1 cellular context compared by ENCODE assay signal in the genomic region with DNA sequence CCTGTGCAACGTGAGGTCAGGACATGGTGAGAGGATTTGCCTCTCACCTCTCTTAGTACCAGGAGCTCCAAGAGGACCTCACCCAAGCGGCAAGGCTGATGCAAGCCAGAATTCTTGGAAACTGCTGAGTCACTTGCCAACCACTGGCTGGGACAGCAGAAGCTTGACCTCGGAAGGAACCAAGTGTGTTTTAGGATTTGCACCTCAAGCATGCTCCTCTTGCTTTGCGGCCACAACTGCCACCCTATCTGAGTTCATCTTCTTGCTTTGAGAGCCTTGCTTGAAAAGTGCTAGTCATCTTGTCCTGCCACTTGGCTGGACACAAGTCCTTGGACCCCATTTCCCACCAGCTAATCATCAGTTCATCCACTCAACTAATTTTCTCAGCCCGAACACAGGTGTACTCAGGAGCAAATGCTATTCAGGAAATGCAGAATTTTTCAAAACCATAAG.
TF ChIP-seq lines count a peak whose summit lies in the region.

No MANE protein-coding gene starts in this region.

TF ChIP-seq in K562, 482 proteins besides CTCF, POLR2A, EP300 and RAD21 (continued from another document):
- peak; percentile 63; the same call in 1 of the 2 replicates for TF ChIP-seq JUN (IDR thresholded peaks at IDR 0.05; ENCODE audit: borderline replicate concordance, low read depth, low read length)
- no peak for TF ChIP-seq JUN (CRISPR knock-in tag; IDR thresholded peaks at IDR 0.05; ENCODE audit: borderline replicate concordance)
- TF ChIP-seq NCOR1 (IDR thresholded peaks at IDR 0.05): 0 out of 2 replicates have a peak, but pooled peaks have one; percentile 24
- TF ChIP-seq, protein P1, sequence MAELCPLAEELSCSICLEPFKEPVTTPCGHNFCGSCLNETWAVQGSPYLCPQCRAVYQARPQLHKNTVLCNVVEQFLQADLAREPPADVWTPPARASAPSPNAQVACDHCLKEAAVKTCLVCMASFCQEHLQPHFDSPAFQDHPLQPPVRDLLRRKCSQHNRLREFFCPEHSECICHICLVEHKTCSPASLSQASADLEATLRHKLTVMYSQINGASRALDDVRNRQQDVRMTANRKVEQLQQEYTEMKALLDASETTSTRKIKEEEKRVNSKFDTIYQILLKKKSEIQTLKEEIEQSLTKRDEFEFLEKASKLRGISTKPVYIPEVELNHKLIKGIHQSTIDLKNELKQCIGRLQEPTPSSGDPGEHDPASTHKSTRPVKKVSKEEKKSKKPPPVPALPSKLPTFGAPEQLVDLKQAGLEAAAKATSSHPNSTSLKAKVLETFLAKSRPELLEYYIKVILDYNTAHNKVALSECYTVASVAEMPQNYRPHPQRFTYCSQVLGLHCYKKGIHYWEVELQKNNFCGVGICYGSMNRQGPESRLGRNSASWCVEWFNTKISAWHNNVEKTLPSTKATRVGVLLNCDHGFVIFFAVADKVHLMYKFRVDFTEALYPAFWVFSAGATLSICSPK (IDR thresholded peaks at IDR 0.05; ENCODE audit: borderline replicate concordance): no peak
- no peak for TF ChIP-seq ZC3H11A (IDR thresholded peaks at IDR 0.05; ENCODE audit: low read depth, low read length)
- 0 out of 2 replicates have a peak, but pooled peaks have one; percentile 26 for TF ChIP-seq ZNF589 (CRISPR knock-in tag; IDR thresholded peaks at IDR 0.05; ENCODE audit: low read depth)
- TF ChIP-seq, protein P2, sequence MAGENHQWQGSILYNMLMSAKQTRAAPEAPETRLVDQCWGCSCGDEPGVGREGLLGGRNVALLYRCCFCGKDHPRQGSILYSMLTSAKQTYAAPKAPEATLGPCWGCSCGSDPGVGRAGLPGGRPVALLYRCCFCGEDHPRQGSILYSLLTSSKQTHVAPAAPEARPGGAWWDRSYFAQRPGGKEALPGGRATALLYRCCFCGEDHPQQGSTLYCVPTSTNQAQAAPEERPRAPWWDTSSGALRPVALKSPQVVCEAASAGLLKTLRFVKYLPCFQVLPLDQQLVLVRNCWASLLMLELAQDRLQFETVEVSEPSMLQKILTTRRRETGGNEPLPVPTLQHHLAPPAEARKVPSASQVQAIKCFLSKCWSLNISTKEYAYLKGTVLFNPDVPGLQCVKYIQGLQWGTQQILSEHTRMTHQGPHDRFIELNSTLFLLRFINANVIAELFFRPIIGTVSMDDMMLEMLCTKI (IDR thresholded peaks at IDR 0.05; ENCODE audit: partially characterized antibody): no peak
- TF ChIP-seq, protein P3, sequence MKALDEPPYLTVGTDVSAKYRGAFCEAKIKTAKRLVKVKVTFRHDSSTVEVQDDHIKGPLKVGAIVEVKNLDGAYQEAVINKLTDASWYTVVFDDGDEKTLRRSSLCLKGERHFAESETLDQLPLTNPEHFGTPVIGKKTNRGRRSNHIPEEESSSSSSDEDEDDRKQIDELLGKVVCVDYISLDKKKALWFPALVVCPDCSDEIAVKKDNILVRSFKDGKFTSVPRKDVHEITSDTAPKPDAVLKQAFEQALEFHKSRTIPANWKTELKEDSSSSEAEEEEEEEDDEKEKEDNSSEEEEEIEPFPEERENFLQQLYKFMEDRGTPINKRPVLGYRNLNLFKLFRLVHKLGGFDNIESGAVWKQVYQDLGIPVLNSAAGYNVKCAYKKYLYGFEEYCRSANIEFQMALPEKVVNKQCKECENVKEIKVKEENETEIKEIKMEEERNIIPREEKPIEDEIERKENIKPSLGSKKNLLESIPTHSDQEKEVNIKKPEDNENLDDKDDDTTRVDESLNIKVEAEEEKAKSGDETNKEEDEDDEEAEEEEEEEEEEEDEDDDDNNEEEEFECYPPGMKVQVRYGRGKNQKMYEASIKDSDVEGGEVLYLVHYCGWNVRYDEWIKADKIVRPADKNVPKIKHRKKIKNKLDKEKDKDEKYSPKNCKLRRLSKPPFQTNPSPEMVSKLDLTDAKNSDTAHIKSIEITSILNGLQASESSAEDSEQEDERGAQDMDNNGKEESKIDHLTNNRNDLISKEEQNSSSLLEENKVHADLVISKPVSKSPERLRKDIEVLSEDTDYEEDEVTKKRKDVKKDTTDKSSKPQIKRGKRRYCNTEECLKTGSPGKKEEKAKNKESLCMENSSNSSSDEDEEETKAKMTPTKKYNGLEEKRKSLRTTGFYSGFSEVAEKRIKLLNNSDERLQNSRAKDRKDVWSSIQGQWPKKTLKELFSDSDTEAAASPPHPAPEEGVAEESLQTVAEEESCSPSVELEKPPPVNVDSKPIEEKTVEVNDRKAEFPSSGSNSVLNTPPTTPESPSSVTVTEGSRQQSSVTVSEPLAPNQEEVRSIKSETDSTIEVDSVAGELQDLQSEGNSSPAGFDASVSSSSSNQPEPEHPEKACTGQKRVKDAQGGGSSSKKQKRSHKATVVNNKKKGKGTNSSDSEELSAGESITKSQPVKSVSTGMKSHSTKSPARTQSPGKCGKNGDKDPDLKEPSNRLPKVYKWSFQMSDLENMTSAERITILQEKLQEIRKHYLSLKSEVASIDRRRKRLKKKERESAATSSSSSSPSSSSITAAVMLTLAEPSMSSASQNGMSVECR (CRISPR knock-in tag; IDR thresholded peaks at IDR 0.05): no peak
- 0 out of 4 replicates have a peak, but pooled peaks of 1 of the 2 experiments have one; percentile 50 for TF ChIP-seq TBL1XR1 (IDR thresholded peaks at IDR 0.05; ENCODE audit: low read length in 2 of 2)
- TF ChIP-seq, protein P4, sequence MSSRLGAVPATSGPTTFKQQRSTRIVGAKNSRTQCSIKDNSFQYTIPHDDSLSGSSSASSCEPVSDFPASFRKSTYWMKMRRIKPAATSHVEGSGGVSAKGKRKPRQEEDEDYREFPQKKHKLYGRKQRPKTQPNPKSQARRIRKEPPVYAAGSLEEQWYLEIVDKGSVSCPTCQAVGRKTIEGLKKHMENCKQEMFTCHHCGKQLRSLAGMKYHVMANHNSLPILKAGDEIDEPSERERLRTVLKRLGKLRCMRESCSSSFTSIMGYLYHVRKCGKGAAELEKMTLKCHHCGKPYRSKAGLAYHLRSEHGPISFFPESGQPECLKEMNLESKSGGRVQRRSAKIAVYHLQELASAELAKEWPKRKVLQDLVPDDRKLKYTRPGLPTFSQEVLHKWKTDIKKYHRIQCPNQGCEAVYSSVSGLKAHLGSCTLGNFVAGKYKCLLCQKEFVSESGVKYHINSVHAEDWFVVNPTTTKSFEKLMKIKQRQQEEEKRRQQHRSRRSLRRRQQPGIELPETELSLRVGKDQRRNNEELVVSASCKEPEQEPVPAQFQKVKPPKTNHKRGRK (tag; IDR thresholded peaks at IDR 0.05): no peak
- TF ChIP-seq, protein P5, sequence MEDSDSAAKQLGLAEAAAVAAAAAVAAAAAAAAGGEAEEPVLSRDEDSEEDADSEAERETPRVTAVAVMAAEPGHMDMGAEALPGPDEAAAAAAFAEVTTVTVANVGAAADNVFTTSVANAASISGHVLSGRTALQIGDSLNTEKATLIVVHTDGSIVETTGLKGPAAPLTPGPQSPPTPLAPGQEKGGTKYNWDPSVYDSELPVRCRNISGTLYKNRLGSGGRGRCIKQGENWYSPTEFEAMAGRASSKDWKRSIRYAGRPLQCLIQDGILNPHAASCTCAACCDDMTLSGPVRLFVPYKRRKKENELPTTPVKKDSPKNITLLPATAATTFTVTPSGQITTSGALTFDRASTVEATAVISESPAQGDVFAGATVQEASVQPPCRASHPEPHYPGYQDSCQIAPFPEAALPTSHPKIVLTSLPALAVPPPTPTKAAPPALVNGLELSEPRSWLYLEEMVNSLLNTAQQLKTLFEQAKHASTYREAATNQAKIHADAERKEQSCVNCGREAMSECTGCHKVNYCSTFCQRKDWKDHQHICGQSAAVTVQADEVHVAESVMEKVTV (CRISPR knock-in tag; IDR thresholded peaks at IDR 0.05): no peak
- TF ChIP-seq ZNF175 (CRISPR knock-in tag; IDR thresholded peaks at IDR 0.05; ENCODE audit: low read depth): no peak
- TF ChIP-seq SRF (CRISPR knock-in tag; IDR thresholded peaks at IDR 0.05): no peak
- TF ChIP-seq, protein P6, sequence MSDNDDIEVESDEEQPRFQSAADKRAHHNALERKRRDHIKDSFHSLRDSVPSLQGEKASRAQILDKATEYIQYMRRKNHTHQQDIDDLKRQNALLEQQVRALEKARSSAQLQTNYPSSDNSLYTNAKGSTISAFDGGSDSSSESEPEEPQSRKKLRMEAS (CRISPR knock-in tag; IDR thresholded peaks at IDR 0.05): peak; percentile 45; the same call in 1 of the 2 replicates
- peak in 1 of 2 experiments; percentile 61; a peak in 2 of 4 replicates for TF ChIP-seq HDAC1 (IDR thresholded peaks at IDR 0.05)
- TF ChIP-seq SIRT6 (IDR thresholded peaks at IDR 0.05; ENCODE audit: low read depth, low read length): no peak
- TF ChIP-seq SMAD4 (CRISPR knock-in tag; conservative IDR thresholded peaks at IDR 0.05): peak; percentile 87
- no peak for TF ChIP-seq BCL6 (CRISPR knock-in tag; IDR thresholded peaks at IDR 0.05)
- TF ChIP-seq ZNF785 (CRISPR knock-in tag; IDR thresholded peaks at IDR 0.05): no peak
- no peak for TF ChIP-seq YY1 (IDR thresholded peaks at IDR 0.05; ENCODE audit: borderline replicate concordance in 1 of 3, control insufficient read depth in 1 of 3, extremely low read depth in 1 of 3, insufficient read depth in 3 of 3, insufficient read length in 1 of 3, insufficient replicate concordance in 2 of 3, low read depth in 1 of 3, low read length in 2 of 3)
- no peak for TF ChIP-seq ZNF217 (CRISPR knock-in tag; IDR thresholded peaks at IDR 0.05)
- TF ChIP-seq TOE1 (IDR thresholded peaks at IDR 0.05; ENCODE audit: borderline replicate concordance): peak; percentile 37; the same call in 1 of the 2 replicates
- TF ChIP-seq TOE1 (CRISPR knock-in tag; IDR thresholded peaks at IDR 0.05; ENCODE audit: borderline replicate concordance, low read depth): no peak
- TF ChIP-seq, protein P7, sequence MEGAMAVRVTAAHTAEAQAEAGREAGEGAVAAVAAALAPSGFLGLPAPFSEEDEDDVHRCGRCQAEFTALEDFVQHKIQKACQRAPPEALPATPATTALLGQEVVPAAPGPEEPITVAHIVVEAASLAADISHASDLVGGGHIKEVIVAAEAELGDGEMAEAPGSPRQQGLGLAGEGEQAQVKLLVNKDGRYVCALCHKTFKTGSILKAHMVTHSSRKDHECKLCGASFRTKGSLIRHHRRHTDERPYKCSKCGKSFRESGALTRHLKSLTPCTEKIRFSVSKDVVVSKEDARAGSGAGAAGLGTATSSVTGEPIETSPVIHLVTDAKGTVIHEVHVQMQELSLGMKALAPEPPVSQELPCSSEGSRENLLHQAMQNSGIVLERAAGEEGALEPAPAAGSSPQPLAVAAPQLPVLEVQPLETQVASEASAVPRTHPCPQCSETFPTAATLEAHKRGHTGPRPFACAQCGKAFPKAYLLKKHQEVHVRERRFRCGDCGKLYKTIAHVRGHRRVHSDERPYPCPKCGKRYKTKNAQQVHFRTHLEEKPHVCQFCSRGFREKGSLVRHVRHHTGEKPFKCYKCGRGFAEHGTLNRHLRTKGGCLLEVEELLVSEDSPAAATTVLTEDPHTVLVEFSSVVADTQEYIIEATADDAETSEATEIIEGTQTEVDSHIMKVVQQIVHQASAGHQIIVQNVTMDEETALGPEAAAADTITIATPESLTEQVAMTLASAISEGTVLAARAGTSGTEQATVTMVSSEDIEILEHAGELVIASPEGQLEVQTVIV (CRISPR knock-in tag; IDR thresholded peaks at IDR 0.05; ENCODE audit: borderline replicate concordance): no peak
- TF ChIP-seq, protein P8, sequence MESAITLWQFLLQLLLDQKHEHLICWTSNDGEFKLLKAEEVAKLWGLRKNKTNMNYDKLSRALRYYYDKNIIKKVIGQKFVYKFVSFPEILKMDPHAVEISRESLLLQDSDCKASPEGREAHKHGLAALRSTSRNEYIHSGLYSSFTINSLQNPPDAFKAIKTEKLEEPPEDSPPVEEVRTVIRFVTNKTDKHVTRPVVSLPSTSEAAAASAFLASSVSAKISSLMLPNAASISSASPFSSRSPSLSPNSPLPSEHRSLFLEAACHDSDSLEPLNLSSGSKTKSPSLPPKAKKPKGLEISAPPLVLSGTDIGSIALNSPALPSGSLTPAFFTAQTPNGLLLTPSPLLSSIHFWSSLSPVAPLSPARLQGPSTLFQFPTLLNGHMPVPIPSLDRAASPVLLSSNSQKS (CRISPR knock-in tag; IDR thresholded peaks at IDR 0.05): no peak
- TF ChIP-seq ZNF76 (CRISPR knock-in tag; IDR thresholded peaks at IDR 0.05; ENCODE audit: borderline replicate concordance): no peak
